23 cellular contexts compared by ENCODE assay signal in genomic region chr20:2145376-2145775, GRCh38. TPM values are rescaled to one million over a fixed set of nuclear protein-coding genes. Genes with fewer than 3 reads are reported as not detected.
DNase-seq lines count a peak whose midpoint lies in the region; ATAC-seq, FAIRE-seq and TF ChIP-seq lines count a peak whose summit lies in the region.
"Had no signal": no experiment of that assay in that cellular context is flagged by ENCODE, and none has a peak within 500 bp of the region (broad histone marks: within the 10 kb centered on the region; RNA-seq: fewer than 3 reads in every experiment).

No MANE protein-coding gene starts in this region.

- dilution Hi-C loops in mammary epithelial cell (cut with HindIII; ENCODE audit: low sequenced_read_pairs), result no loop called here

- peaks cover 13 to 35% (median 29%) of the 10 kb centered on the region in 3 experiments for H3K36me3 Mint-ChIP-seq in H9 (ENCODE audit: insufficient read depth in 1 of 3, low read depth in 3 of 3)

- H3K4me3 ChIP-seq in heart left ventricle, result peak overlapping the region in 4 of 12 donors; percentile 12 to 24 (median 13)
- H3K4me3 ChIP-seq in mammary epithelial cell (replicated peaks in 1 of 3; ENCODE audit: insufficient read depth in 1 of 3, low read depth in 2 of 3, low read length in 3 of 3), result no peak overlapping the region
- no peak overlapping the region for H3K4me3 ChIP-seq in mesendoderm (ENCODE audit: low read length)
- H3K4me3 ChIP-seq: MG63 had no signal

- H2BK15ac ChIP-seq in H9 (ENCODE audit: low read depth, low read length) (no peak overlapping the region), mesendoderm (replicated peaks; ENCODE audit: low read depth) (no peak overlapping the region)

- H3K36me3 ChIP-seq in heart left ventricle, result peaks cover 0 to 50% (median 22%) of the 10 kb centered on the region in 9 donors
- H3K36me3 ChIP-seq in mammary epithelial cell (ENCODE audit: insufficient read depth, low read length), result peaks cover 3% of the 10 kb centered on the region
- peaks cover 2% of the 10 kb centered on the region for H3K36me3 ChIP-seq in mesendoderm (ENCODE audit: control insufficient read depth, insufficient read depth, low read length)
- H3K36me3 ChIP-seq: MG63 had no signal

- H3K18ac ChIP-seq in H9 (ENCODE audit: insufficient read length, low read depth, low read length) (no peak overlapping the region), mesendoderm (ENCODE audit: low read length) (no peak overlapping the region)

- no peak for TF ChIP-seq POLR2A in heart left ventricle (IDR thresholded peaks at IDR 0.05)

- H3K27ac ChIP-seq in heart left ventricle (peak overlapping the region in 7 of 12 donors; percentile 25 to 89 (median 67)), H9 (ENCODE audit: insufficient read length, low read depth, low read length) (no peak overlapping the region), mammary epithelial cell (ENCODE audit: insufficient read depth, low read depth, low read length) (no peak overlapping the region), mesendoderm (ENCODE audit: low read depth, low read length) (no peak overlapping the region)

- in situ Hi-C loops in mammary epithelial cell (cut with MboI; ENCODE audit: low sequenced_read_pairs in 2 of 2), result no loop called here

- no peak overlapping the region for H4K8ac ChIP-seq in H9 (replicated peaks; ENCODE audit: insufficient read length, low read depth, low read length)
- H4K8ac ChIP-seq in mesendoderm (ENCODE audit: low read depth, low read length), result no peak overlapping the region

- H3K9me3 ChIP-seq in heart left ventricle (no peaks in the 10 kb centered on the region), H9 (ENCODE audit: control insufficient read depth, low read depth, low read length) (no peaks in the 10 kb centered on the region), mammary epithelial cell (replicated peaks; ENCODE audit: insufficient read depth, low read length) (no peaks in the 10 kb centered on the region)
- H3K9me3 ChIP-seq: MG63 had no signal

- H4K91ac ChIP-seq in H9 (ENCODE audit: insufficient read length, low read depth, low read length), result no peak overlapping the region

- H3K79me1 ChIP-seq in H9 (ENCODE audit: insufficient read depth, low read depth, low read length, poor library complexity, severe bottlenecking), result no peaks in the 10 kb centered on the region
- peaks cover 2% of the 10 kb centered on the region for H3K79me1 ChIP-seq in mesendoderm (ENCODE audit: low read length)

- H2BK120ac ChIP-seq in H9 (ENCODE audit: low read depth, low read length, poor library complexity, severe bottlenecking), result no peak overlapping the region
- H2BK120ac ChIP-seq in mesendoderm (ENCODE audit: low read depth, low read length), result no peak overlapping the region

- H3K79me2 ChIP-seq in H9 (ENCODE audit: insufficient read depth, low read length) (no peaks in the 10 kb centered on the region), mammary epithelial cell (ENCODE audit: insufficient read depth, low read length) (peaks cover 15% of the 10 kb centered on the region), mesendoderm (ENCODE audit: control insufficient read depth, insufficient read depth, low read length) (no peaks in the 10 kb centered on the region)

- no peak overlapping the region for H2BK5ac ChIP-seq in H9 (ENCODE audit: insufficient read length, low read length)
- H2BK5ac ChIP-seq in mesendoderm (ENCODE audit: low read length), result no peak overlapping the region

- H2BK12ac ChIP-seq in H9 (ENCODE audit: insufficient read length, low read depth, low read length), result no peak overlapping the region

- no peak overlapping the region for H2BK20ac ChIP-seq in H9 (ENCODE audit: low read depth, low read length, poor library complexity, severe bottlenecking)

- no peaks in the 10 kb centered on the region for H3K27me3 Mint-ChIP-seq in H9 (ENCODE audit: low read depth)

- H3K23me2 ChIP-seq in H9 (ENCODE audit: insufficient read length, low read depth, low read length, poor library complexity, severe bottlenecking), result no peaks in the 10 kb centered on the region

- peak overlapping the region; percentile 64 to 74 (median 67); a peak in 4 of 7 replicates for H3K27ac Mint-ChIP-seq in H9
- H3K27ac Mint-ChIP-seq: CD8-positive, alpha-beta T cell had no signal

- H3K9me3 Mint-ChIP-seq in H9, result no peaks in the 10 kb centered on the region
- H3K9me3 Mint-ChIP-seq: CD8-positive, alpha-beta T cell had no signal

- H3K23ac ChIP-seq in H9 (ENCODE audit: insufficient read length, low read depth, low read length) (no peak overlapping the region), mesendoderm (ENCODE audit: low read length) (no peak overlapping the region)

- H3K56ac ChIP-seq in H9 (ENCODE audit: insufficient read length, low read depth, low read length) (no peak overlapping the region), mesendoderm (ENCODE audit: low read length) (no peak overlapping the region)

- no peak overlapping the region for H3K4me3 Mint-ChIP-seq in H9
- H3K4me3 Mint-ChIP-seq: CD8-positive, alpha-beta T cell had no signal

- WGBS in heart left ventricle, 4 donors, result 85 to 95% (median 91%) methylated on average over 8 of the region's 8 CpGs
- no CpG with 5 or more reads among the region's 8 CpGs for whole genome bisulfite sequencing in H9 (ENCODE audit: extremely low coverage, insufficient read length, low lambda C conversion rate)
- 93% methylated on average over 8 of the region's 8 CpGs for WGBS in mammary epithelial cell (ENCODE audit: low coverage, missing lambda C conversion rate)
- no CpG with 5 or more reads among the region's 8 CpGs for WGBS in mesendoderm (ENCODE audit: extremely low coverage, insufficient coverage, low lambda C conversion rate)

- H3K14ac ChIP-seq in H9 (ENCODE audit: insufficient read depth, low read length), result no peak overlapping the region

- intact Hi-C loops in heart left ventricle (cut with DNase I), result loop anchor here in 1 of 10 donors (5.0 kb wide), 1 partner anchor 43 kb away; the partner anchor contains the start of gene STK35
- intact Hi-C loops in left ventricle myocardium superior (cut with micrococcal nuclease), result no loop called here
- intact Hi-C loops in mammary epithelial cell (cut with micrococcal nuclease), result no loop called here

- CTCF ChIA-PET in mammary epithelial cell (lab: Charles Lee; ENCODE audit: low non-redundant PET), result no interaction called here

- no peak overlapping the region for H3T11ph ChIP-seq in H9 (ENCODE audit: low read length)

- no peak for TF ChIP-seq CTCF in heart left ventricle (IDR thresholded peaks at IDR 0.05)
- no peak for TF ChIP-seq CTCF in H9 (conservative IDR thresholded peaks at IDR 0.05)
- TF ChIP-seq CTCF in mammary epithelial cell (conservative IDR thresholded peaks at IDR 0.05 in 1 of 2, IDR thresholded peaks at IDR 0.05 in 1 of 2; ENCODE audit: extremely low read depth in 1 of 2, insufficient read depth in 1 of 2, low read depth in 1 of 2, low read length in 2 of 2), result no peak

- ATAC-seq in heart left ventricle (no peak), left ventricle myocardium superior (no peak), HG03432 (IDR thresholded peaks at IDR 0.05; ENCODE audit: unreplicated experiment) (no peak)
- ATAC-seq: CD8-positive, alpha-beta T cell; SK-N-SH treated with all-trans-retinoic acid at 6 μM for 48 hours had no signal

- H2AFZ ChIP-seq in H9 (ENCODE audit: low read length) (no peak overlapping the region), mammary epithelial cell (ENCODE audit: low read depth, low read length) (no peak overlapping the region)

- H3K27me3 ChIP-seq in heart left ventricle, result no peaks in the 10 kb centered on the region
- H3K27me3 ChIP-seq in H9 (ENCODE audit: insufficient read depth, low read length), result no peaks in the 10 kb centered on the region
- H3K27me3 ChIP-seq in mammary epithelial cell (ENCODE audit: insufficient read depth, low read length), result no peaks in the 10 kb centered on the region
- H3K27me3 ChIP-seq in mesendoderm (ENCODE audit: insufficient read depth, low read length, poor library complexity), result no peaks in the 10 kb centered on the region
- H3K27me3 ChIP-seq: MG63 had no signal

- DNase-seq in heart left ventricle, result no peak
- DNase-seq in left ventricle myocardium superior, result no peak
- no peak for DNase-seq in H9
- DNase-seq in mammary epithelial cell, result no peak
- DNase-seq in mesendoderm, result peak; percentile 59
- DNase-seq in GM19239 (ENCODE audit: insufficient read length, low spot score), result no peak
- no peak for DNase-seq in middle frontal gyrus (ENCODE audit: extremely low spot score, low spot score)
- DNase-seq: 8988T; AML-193; C1 segment of cervical spinal cord; Calu3; CD8-positive, alpha-beta T cell; DMS153; GF-D8; Kasumi-1; MG63; NCI-H1417; NCI-H1694 treated with DMSO at 0.1 percent for 48 hours; NCI-H2081 treated with DMSO at 0.1 percent for 48 hours; NCI-H2171 treated with DMSO at 0.1 percent for 48 hours; NCI-H526 had no signal

- no peak overlapping the region for H3K4me2 ChIP-seq in H9 (ENCODE audit: insufficient read depth, insufficient read length, low read length)
- no peak overlapping the region for H3K4me2 ChIP-seq in mammary epithelial cell (ENCODE audit: insufficient read depth, low read depth, low read length)
- H3K4me2 ChIP-seq in mesendoderm (ENCODE audit: low read length), result no peak overlapping the region

- H4K20me1 ChIP-seq in H9 (ENCODE audit: control insufficient read depth, insufficient read depth, insufficient read length) (no peaks in the 10 kb centered on the region), mammary epithelial cell (ENCODE audit: insufficient read depth, low read length) (no peaks in the 10 kb centered on the region)

- H3K9ac ChIP-seq in H9 (ENCODE audit: extremely low read depth, insufficient read length, low read length) (no peak overlapping the region), mammary epithelial cell (ENCODE audit: insufficient read depth, low read length) (no peak overlapping the region), mesendoderm (ENCODE audit: low read length) (no peak overlapping the region)

- H2AK5ac ChIP-seq in H9 (ENCODE audit: insufficient read length, low read length) (no peak overlapping the region), mesendoderm (ENCODE audit: low read length) (no peak overlapping the region)

- H3K4ac ChIP-seq in H9 (ENCODE audit: low read depth, low read length) (no peak overlapping the region), mesendoderm (ENCODE audit: low read depth, low read length) (no peak overlapping the region)

- H3K4me1 ChIP-seq in heart left ventricle (peaks cover 0 to 58% (median 36%) of the 10 kb centered on the region in 12 donors), H9 (ENCODE audit: insufficient read depth, low read length) (no peaks in the 10 kb centered on the region), mammary epithelial cell (ENCODE audit: insufficient read depth, low read length) (no peaks in the 10 kb centered on the region), mesendoderm (ENCODE audit: control insufficient read depth, low read depth, low read length) (no peaks in the 10 kb centered on the region)

- TSS peak; percentile 7 for BruUV-seq in mammary epithelial cell (replicated peaks; lab: Mats Ljungman, UMichigan)

- peaks cover 35 to 43% of the 10 kb centered on the region in 2 experiments for H3K4me1 Mint-ChIP-seq in H9

- H4K5ac ChIP-seq in H9 (ENCODE audit: insufficient read length, low read depth, low read length) (no peak overlapping the region), mesendoderm (ENCODE audit: low read length) (no peak overlapping the region)

- FAIRE-seq in GM19239 (lab: Jason Lieb, UNC), result no peak

RNA-seq across cellular contexts. Expression of gene STK35, which starts 43.7 kb away (rescaled TPM):
- 10 to 100 TPM; 10.8 to 23.0 (median 15.0) TPM for total RNA-seq in heart left ventricle
- polyA plus RNA-seq in heart left ventricle, result 10 to 100 TPM in 1 of 2 donors, 1 to 10 TPM in 1; 6.0 to 14.3 TPM
- 15.9 TPM for total RNA-seq in left ventricle myocardium superior
- total RNA-seq in H9 (2021), result 65.2 and 66.2 TPM in 2 replicates
- total RNA-seq in mammary epithelial cell, result 10 to 100 TPM; 21.1 to 30.0 TPM
- polyA plus RNA-seq in mammary epithelial cell, result 16.0 TPM
- polyA minus RNA-seq in mammary epithelial cell, result 26.9 TPM
- polyA plus RNA-seq in mesendoderm (2013, experiment 1 of 2), result 25.0 TPM
- polyA plus RNA-seq in mesendoderm (2013, experiment 2 of 2), result 24.3 TPM

Comparison
In these comparisons a context has a peak if more than half of its experiments do, and no peak if none do; other contexts are left out.
1. H3K27ac ChIP-seq: peak in heart left ventricle (7 of 12); none in H9 (single experiment), mammary epithelial cell (single experiment) and mesendoderm (single experiment).